ENCODE assay signal across 25 cellular contexts in the genomic region with DNA sequence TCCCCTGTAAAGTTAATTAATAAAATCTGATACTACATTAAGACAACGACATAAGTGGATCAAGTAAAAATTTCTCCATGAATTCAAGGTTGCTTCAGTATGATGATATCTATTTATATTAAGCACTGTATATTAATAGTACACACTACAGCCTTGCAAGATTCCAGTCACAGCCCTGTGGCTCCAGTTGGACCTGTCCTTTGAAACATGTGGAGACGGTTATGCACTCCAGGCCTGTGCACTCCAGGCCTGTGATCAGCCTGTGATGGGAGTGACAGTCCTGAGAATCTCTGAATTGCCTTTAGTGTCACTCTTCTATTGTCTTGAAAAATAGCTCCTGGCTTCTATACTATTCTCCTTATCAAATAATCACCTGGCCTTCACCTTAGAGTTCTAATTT.
"Had no signal": no experiment of that assay in that cellular context is flagged by ENCODE, and none has a peak within 500 bp of the region (broad histone marks: within the 10 kb centered on the region; RNA-seq: fewer than 3 reads in every experiment).

No MANE protein-coding gene starts in this region.

- H3K9me3 ChIP-seq: ovary, psoas muscle, right lobe of liver, sigmoid colon, stomach, thoracic aorta, thyroid gland, tibial nerve, upper lobe of left lung, vagina had no signal

- H3K27ac ChIP-seq: neural progenitor cell, ovary, parathyroid adenoma, psoas muscle, right lobe of liver, sigmoid colon, stomach, thoracic aorta, thyroid gland, tibial nerve, upper lobe of left lung, vagina had no signal

- H3K4me3 ChIP-seq: neural progenitor cell, ovary, psoas muscle, right lobe of liver, sigmoid colon, stomach, thoracic aorta, thyroid gland, tibial nerve, upper lobe of left lung, vagina had no signal

- H3K36me3 ChIP-seq: neural progenitor cell, ovary, right lobe of liver, sigmoid colon, stomach, thoracic aorta, thyroid gland, tibial nerve, upper lobe of left lung, vagina had no signal

- DNase-seq: naive B cell; naive thymus-derived CD8-positive, alpha-beta T cell; occipital lobe; ovary; posterior cingulate gyrus; psoas muscle; right lobe of liver; sigmoid colon; small intestine; stimulated activated CD4-positive, alpha-beta T cell treated with anti-CD3 and anti-CD28 coated beads, Interleukin-15, amount 100 ng/mL, for 24 hours; stimulated activated CD4-positive, alpha-beta T cell treated with anti-CD3 and anti-CD28 coated beads, Interleukin-2, amount 100 ng/mL, for 24 hours; stimulated activated CD4-positive, alpha-beta T cell treated with anti-CD3 and anti-CD28 coated beads, Interleukin-2, amount 100 ng/mL, for 48 hours; stimulated activated CD4-positive, alpha-beta T cell treated with anti-CD3 and anti-CD28 coated beads, Interleukin-4, amount 100 ng/mL, for 24 hours; stimulated activated naive B cell treated with anti-CD40 and anti-IgM and Interleukin-4, amounts not matched to agents 10 μg/mL and 1 μg/mL and 100 μg/mL, for 72 hours; stimulated activated naive CD4-positive, alpha-beta T cell treated with Interleukin-2 at 50 U/mL for 16 hours; stomach; thyroid gland; trophoblast cell; upper lobe of left lung had no signal

- H3K4me1 ChIP-seq: neural progenitor cell, parathyroid adenoma, psoas muscle, right lobe of liver, sigmoid colon, stomach, thyroid gland, tibial nerve, upper lobe of left lung, vagina had no signal

- H3K27me3 ChIP-seq: neural progenitor cell, ovary, right lobe of liver, sigmoid colon, stomach, thyroid gland, tibial nerve, upper lobe of left lung, vagina had no signal

- ATAC-seq: naive thymus-derived CD8-positive, alpha-beta T cell; psoas muscle; right lobe of liver; stimulated activated effector memory CD8-positive, alpha-beta T cell treated with anti-CD3 and anti-CD28 coated beads, Interleukin-12 subunit alpha, Interleukin-12 subunit beta, amount 100 ng/mL, for 72 hours; stimulated activated naive B cell treated with anti-CD40 and anti-IgM and Interleukin-4, amounts not matched to agents 10 μg/mL and 1 μg/mL and 100 μg/mL, for 72 hours had no signal
